ENCODE assay signal across 8 cellular contexts in the genomic region with DNA sequence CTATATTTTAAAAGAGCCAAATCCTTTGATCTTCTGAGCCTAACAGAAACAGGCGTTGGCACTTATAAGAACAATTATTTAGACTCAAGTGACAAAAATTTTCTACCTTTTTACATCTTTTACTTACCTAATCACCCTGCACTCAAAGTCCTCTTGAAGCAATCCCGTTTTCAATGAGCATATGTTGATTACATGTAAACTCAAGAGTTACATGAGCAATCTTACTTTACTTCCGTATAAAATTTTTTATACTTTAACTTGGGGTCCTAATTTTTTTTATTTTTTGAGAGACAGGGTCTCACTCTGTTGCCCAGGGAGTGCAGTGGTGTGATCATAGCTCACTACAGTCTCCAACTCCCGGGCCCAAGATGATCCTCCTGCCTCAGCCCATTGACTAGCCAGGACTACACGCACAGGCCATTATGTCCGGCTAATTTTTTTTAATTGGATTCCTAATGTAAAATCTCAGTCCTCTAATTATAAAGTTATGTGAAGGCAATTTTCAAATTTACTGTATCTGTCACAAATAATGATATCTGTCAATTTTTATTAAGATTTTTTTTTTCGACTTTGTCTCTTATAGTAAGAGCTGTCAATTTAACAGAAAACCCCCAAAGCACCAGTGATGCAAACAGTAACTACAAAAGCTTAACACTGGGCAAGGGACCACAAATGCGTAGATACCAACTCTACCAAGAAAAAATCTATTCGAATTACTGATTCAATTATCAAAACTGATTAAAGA. TPM values are rescaled to one million over a fixed set of nuclear protein-coding genes. Genes with fewer than 3 reads are reported as not detected.
A peak's percentile ranks its signal among the peaks of the same experiment; 100 is the strongest.
DNase-seq lines count a peak whose midpoint lies in the region; ATAC-seq lines count a peak whose summit lies in the region.

No MANE protein-coding gene starts in this region.

- peaks cover 36% of the 10 kb centered on the region for H3K36me3 Mint-ChIP-seq in activated CD4-positive, alpha-beta T cell treated with anti-CD3 and anti-CD28 coated beads, Interleukin-2, amount 10 ng/mL, durations not matched to agents 24 days and 14 days (ENCODE audit: low read depth)
- peaks cover 12% of the 10 kb centered on the region for H3K36me3 Mint-ChIP-seq in activated naive CD8-positive, alpha-beta T cell treated with anti-CD3 and anti-CD28 coated beads, Interleukin-2, amount 10 ng/mL, durations not matched to agents 7 days and 5 days

- no peak for ATAC-seq in activated naive CD8-positive, alpha-beta T cell treated with anti-CD3 and anti-CD28 coated beads, Interleukin-2, amount 10 ng/mL, durations not matched to agents 7 days and 5 days (ENCODE audit: low read depth)
- ATAC-seq in GM18907 (IDR thresholded peaks at IDR 0.05; ENCODE audit: unreplicated experiment): no peak

- H3K27me3 ChIP-seq in thymus (ENCODE audit: control insufficient read depth, insufficient read depth): no peaks in the 10 kb centered on the region

- intact Hi-C loops in activated CD4-positive, alpha-beta T cell treated with anti-CD3 and anti-CD28 coated beads, Interleukin-2, amount 10 ng/mL, durations not matched to agents 24 days and 14 days (cut with micrococcal nuclease): loop anchor here (1.0 kb wide), 1 partner anchor 189 kb away; no protein-coding TSS in a partner anchor

- peak overlapping the region; percentile 87 for H3K4me3 Mint-ChIP-seq in activated CD4-positive, alpha-beta T cell treated with anti-CD3 and anti-CD28 coated beads, Interleukin-2, amount 10 ng/mL, durations not matched to agents 24 days and 14 days
- H3K4me3 Mint-ChIP-seq in activated naive CD8-positive, alpha-beta T cell treated with anti-CD3 and anti-CD28 coated beads, Interleukin-2, amount 10 ng/mL, durations not matched to agents 7 days and 5 days: peak overlapping the region; percentile 97

- H3K27me3 Mint-ChIP-seq in activated CD4-positive, alpha-beta T cell treated with anti-CD3 and anti-CD28 coated beads, Interleukin-2, amount 10 ng/mL, durations not matched to agents 24 days and 14 days: peaks cover 3% of the 10 kb centered on the region
- peaks cover 2% of the 10 kb centered on the region for H3K27me3 Mint-ChIP-seq in activated naive CD8-positive, alpha-beta T cell treated with anti-CD3 and anti-CD28 coated beads, Interleukin-2, amount 10 ng/mL, durations not matched to agents 7 days and 5 days

- whole genome bisulfite sequencing in thymus: 16% methylated on average over 9 of the region's 9 CpGs

- H3K4me1 ChIP-seq in thymus (ENCODE audit: control insufficient read depth, insufficient read depth, low read length): peaks cover 24% of the 10 kb centered on the region

- POLR2A ChIA-PET in activated naive CD8-positive, alpha-beta T cell treated with anti-CD3 and anti-CD28 coated beads, Interleukin-2, amount 10 ng/mL, durations not matched to agents 7 days and 5 days (lab: Charles Lee): interaction anchor here (0.6 to 1.6 kb wide), 6 partner anchors 9 to 600 kb away, joined by 3 to 6 read pairs (median 4); no protein-coding TSS in a partner anchor

- peak overlapping the region; percentile 17 for H3K27ac Mint-ChIP-seq in activated CD4-positive, alpha-beta T cell treated with anti-CD3 and anti-CD28 coated beads, Interleukin-2, amount 10 ng/mL, durations not matched to agents 24 days and 14 days
- H3K27ac Mint-ChIP-seq in activated naive CD8-positive, alpha-beta T cell treated with anti-CD3 and anti-CD28 coated beads, Interleukin-2, amount 10 ng/mL, durations not matched to agents 7 days and 5 days: peak overlapping the region; percentile 34

- H3K4me1 Mint-ChIP-seq in activated CD4-positive, alpha-beta T cell treated with anti-CD3 and anti-CD28 coated beads, Interleukin-2, amount 10 ng/mL, durations not matched to agents 24 days and 14 days: peaks cover 57% of the 10 kb centered on the region
- H3K4me1 Mint-ChIP-seq in activated naive CD8-positive, alpha-beta T cell treated with anti-CD3 and anti-CD28 coated beads, Interleukin-2, amount 10 ng/mL, durations not matched to agents 7 days and 5 days: peaks cover 43% of the 10 kb centered on the region

- no peaks in the 10 kb centered on the region for H3K9me3 ChIP-seq in thymus (ENCODE audit: control insufficient read depth)

- H3K4me3 ChIP-seq in thymus (ENCODE audit: low read length): peak overlapping the region; percentile 90

- DNase-seq in activated CD4-positive, alpha-beta T cell treated with anti-CD3 and anti-CD28 coated beads, Interleukin-2, amount 10 ng/mL, durations not matched to agents 24 days and 14 days: no peak
- DNase-seq in activated CD4-positive, alpha-beta T cell treated with anti-CD3 and anti-CD28 coated beads, Interleukin-2, amount 50 U/mL, for 1 hour: no peak
- no peak for DNase-seq in activated naive CD8-positive, alpha-beta T cell treated with anti-CD3 and anti-CD28 coated beads, Interleukin-2, amount 10 ng/mL, durations not matched to agents 7 days and 5 days
- DNase-seq in kidney glomerular epithelial cell (lab: John Stamatoyannopoulos, UW) (peak; percentile 57), hepatic stellate cell (ENCODE audit: low spot score) (no peak), HUDEP-2 (lab: John Stamatoyannopoulos, UW; ENCODE audit: unreplicated experiment in 76 of 76) (no peak)

- no peaks in the 10 kb centered on the region for H3K9me3 Mint-ChIP-seq in activated CD4-positive, alpha-beta T cell treated with anti-CD3 and anti-CD28 coated beads, Interleukin-2, amount 10 ng/mL, durations not matched to agents 24 days and 14 days
- H3K9me3 Mint-ChIP-seq in activated naive CD8-positive, alpha-beta T cell treated with anti-CD3 and anti-CD28 coated beads, Interleukin-2, amount 10 ng/mL, durations not matched to agents 7 days and 5 days: no peaks in the 10 kb centered on the region

- peaks cover 10% of the 10 kb centered on the region for H3K36me3 ChIP-seq in thymus (ENCODE audit: control insufficient read depth, insufficient read depth)

- H3K27ac ChIP-seq in thymus (ENCODE audit: low read depth): peak overlapping the region; percentile 18

RNA-seq across cellular contexts. Expression of a gene that starts 2.2 kb away (rescaled TPM):
- total RNA-seq in activated CD4-positive, alpha-beta T cell treated with anti-CD3 and anti-CD28 coated beads, Interleukin-2, amount 10 ng/mL, durations not matched to agents 24 days and 14 days: 436 TPM in 2 replicates
- 100 to 1,000 TPM; 372 to 394 TPM for total RNA-seq in activated naive CD8-positive, alpha-beta T cell treated with anti-CD3 and anti-CD28 coated beads, Interleukin-2, amount 10 ng/mL, durations not matched to agents 7 days and 5 days
- polyA plus RNA-seq in thymus: 602 TPM

RNA-seq across cellular contexts. Expression of a gene that starts 19.1 kb away (rescaled TPM):
- total RNA-seq in activated CD4-positive, alpha-beta T cell treated with anti-CD3 and anti-CD28 coated beads, Interleukin-2, amount 10 ng/mL, durations not matched to agents 24 days and 14 days: 0.16 and 0.38 TPM in 2 replicates
- total RNA-seq in activated naive CD8-positive, alpha-beta T cell treated with anti-CD3 and anti-CD28 coated beads, Interleukin-2, amount 10 ng/mL, durations not matched to agents 7 days and 5 days: under 1 TPM; 0.19 to 0.74 TPM
- polyA plus RNA-seq in thymus: 0.05 TPM
